In the genomic region with DNA sequence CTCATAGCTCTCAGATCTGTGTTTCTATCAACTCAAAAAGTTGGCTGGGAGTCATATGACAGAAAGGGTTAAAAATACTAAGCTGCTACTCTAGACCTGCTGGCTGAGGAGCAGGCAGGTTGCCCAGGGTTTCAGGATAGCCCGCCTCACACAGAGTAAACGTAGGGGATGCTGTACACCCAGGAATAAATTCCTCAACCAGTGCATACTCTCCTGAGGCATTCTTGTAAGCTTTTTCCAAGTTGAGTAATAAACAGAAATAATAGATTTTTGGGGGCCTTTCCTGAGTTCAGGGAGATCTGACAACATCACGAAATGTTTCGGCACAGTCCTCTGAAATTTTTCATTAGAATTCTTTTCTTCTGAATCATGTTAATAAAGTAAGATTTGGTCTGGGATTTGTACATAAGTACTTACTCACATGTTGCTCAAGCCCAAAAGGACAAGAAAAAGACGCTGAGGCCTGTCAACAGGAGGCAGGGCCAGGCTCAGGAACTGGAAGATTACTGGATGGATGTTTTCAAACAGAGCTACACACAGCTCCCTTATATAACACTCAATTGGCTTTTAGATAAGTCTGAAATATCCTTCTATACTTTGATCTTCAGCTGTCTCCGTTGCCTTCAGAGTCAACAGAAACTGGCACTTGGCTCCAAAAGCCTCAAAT, we compare ENCODE assay signal across 11 cellular contexts. TPM values are rescaled to one million over a fixed set of nuclear protein-coding genes. Genes with fewer than 3 reads are reported as not detected.
A peak's percentile ranks its signal among the peaks of the same experiment; 100 is the strongest.
DNase-seq lines count a peak whose midpoint lies in the region; ATAC-seq, FAIRE-seq and TF ChIP-seq lines count a peak whose summit lies in the region.
"Had no signal": no experiment of that assay in that cellular context is flagged by ENCODE, and none has a peak within 500 bp of the region (broad histone marks: within the 10 kb centered on the region; RNA-seq: fewer than 3 reads in every experiment).

No MANE protein-coding gene starts in this region.

- H3K4me3 Mint-ChIP-seq in CD14-positive monocyte, result no peak overlapping the region

- H3K27me3 Mint-ChIP-seq in CD14-positive monocyte (ENCODE audit: low read depth in 3 of 3), result peaks cover 2 to 5% (median 2%) of the 10 kb centered on the region in 3 donors

- DNase-seq in GM04503 (ENCODE audit: low read depth) (peak; percentile 98), amniotic epithelial cell (ENCODE audit: low read depth) (peak; percentile 97), left cardiac atrium (peak; percentile 63), sciatic nerve (ENCODE audit: low spot score) (no peak), D721Med (ENCODE audit: insufficient read length, low spot score) (no peak), CD14-positive monocyte (ENCODE audit: low spot score) (no peak)
- DNase-seq in activated CD4-positive, alpha-beta T cell treated with anti-CD3 and anti-CD28 coated beads for 4 hours, result no peak
- no peak for DNase-seq in stimulated activated CD4-positive, alpha-beta T cell treated with anti-CD3 and anti-CD28 coated beads, Interleukin-15, amount 100 ng/mL, for 24 hours
- DNase-seq: activated CD4-positive, alpha-beta T cell treated with anti-CD3 and anti-CD28 coated beads, Interleukin-2, amount 50 U/mL, for 1 hour; effector CD4-positive, alpha-beta T cell; NCI-H1092 treated with DMSO at 0.1 percent for 48 hours had no signal

- FAIRE-seq in D721Med (lab: Jason Lieb, UNC), result no peak

- TF ChIP-seq CTCF in D721Med (IDR thresholded peaks at IDR 0.05; ENCODE audit: insufficient read depth, missing control alignments) (no peak), CD14-positive monocyte (IDR thresholded peaks at IDR 0.05) (no peak)

- intact Hi-C loops in left cardiac atrium (cut with DNase I) (no loop called here), sciatic nerve (cut with DNase I) (no loop called here), CD14-positive monocyte (cut with micrococcal nuclease) (no loop called here)

- peaks cover 0 to 14% (median 5%) of the 10 kb centered on the region in 7 donors for H3K9me3 Mint-ChIP-seq in CD14-positive monocyte

- H3K36me3 Mint-ChIP-seq in CD14-positive monocyte, result no peaks in the 10 kb centered on the region

- H3K4me1 Mint-ChIP-seq in CD14-positive monocyte, result peaks cover 4% of the 10 kb centered on the region

- no peak overlapping the region for H3K27ac Mint-ChIP-seq in CD14-positive monocyte

- ATAC-seq in left cardiac atrium (peak; percentile 84 to 96), sciatic nerve (peak; percentile 90)

RNA-seq across cellular contexts. Expression of gene TGFBR3, which starts 41.0 kb away (rescaled TPM):
- total RNA-seq in left cardiac atrium, result 10 to 100 TPM; 43.8 to 56.2 TPM
- total RNA-seq in sciatic nerve, result 109 TPM
- under 1 TPM; 0.20 to 0.28 TPM for polyA plus RNA-seq in CD14-positive monocyte

Comparison
In these comparisons a context has a peak if more than half of its experiments do, and no peak if none do; other contexts are left out.
1. DNase-seq: peak in GM04503 (single experiment), amniotic epithelial cell (single experiment) and left cardiac atrium (single experiment); none in sciatic nerve (single experiment), activated CD4-positive, alpha-beta T cell treated with anti-CD3 and anti-CD28 coated beads for 4 hours (0 of 2), stimulated activated CD4-positive, alpha-beta T cell treated with anti-CD3 and anti-CD28 coated beads, Interleukin-15, amount 100 ng/mL, for 24 hours (single experiment), D721Med (single experiment) and CD14-positive monocyte (single experiment).